In genomic region chr20:38008233-38008944, GRCh38 we compare ENCODE assay signal across 16 cellular contexts. TPM values are rescaled to one million over a fixed set of nuclear protein-coding genes. Genes with fewer than 3 reads are reported as not detected.
DNase-seq lines count a peak whose midpoint lies in the region; ATAC-seq and TF ChIP-seq lines count a peak whose summit lies in the region.
"Had no signal": no experiment of that assay in that cellular context is flagged by ENCODE, and none has a peak within 500 bp of the region (broad histone marks: within the 10 kb centered on the region; RNA-seq: fewer than 3 reads in every experiment).

No MANE protein-coding gene starts in this region.

- no peak overlapping the region for H3K4me3 Mint-ChIP-seq in glutamatergic neuron (ENCODE audit: unreplicated experiment)
- H3K4me3 Mint-ChIP-seq: B cell; CD8-positive, alpha-beta T cell had no signal

- H3K4me1 ChIP-seq in transverse colon: no peaks in the 10 kb centered on the region
- H3K4me1 ChIP-seq: BLaER1 treated with 17β-estradiol and CSF1 and Interleukin-3, amounts not matched to agents 10 nM and 100 nM had no signal

- no peak for TF ChIP-seq EP300 in transverse colon (IDR thresholded peaks at IDR 0.05; ENCODE audit: low read depth)

- H3K27me3 Mint-ChIP-seq in glutamatergic neuron (ENCODE audit: unreplicated experiment): peaks cover 5% of the 10 kb centered on the region
- H3K27me3 Mint-ChIP-seq: B cell had no signal

- ATAC-seq in activated naive CD4-positive, alpha-beta T cell treated with anti-CD3 and anti-CD28 coated beads, Interleukin-2, amount 50 U/mL, for 72 hours: peak in 1 of 2 donors; percentile 28
- no peak for ATAC-seq in GM18498 (IDR thresholded peaks at IDR 0.05; ENCODE audit: unreplicated experiment)
- ATAC-seq: CD8-positive, alpha-beta T cell; GM12878 had no signal

- peak overlapping the region; percentile 18 to 68 for H3K27ac Mint-ChIP-seq in activated naive CD4-positive, alpha-beta T cell treated with anti-CD3 and anti-CD28 coated beads, Interleukin-2, amount 50 U/mL, for 72 hours
- peak overlapping the region; percentile 85 for H3K27ac Mint-ChIP-seq in glutamatergic neuron (ENCODE audit: unreplicated experiment)
- H3K27ac Mint-ChIP-seq: B cell; CD8-positive, alpha-beta T cell had no signal

- H3K9me3 ChIP-seq in WERI-Rb-1 (ENCODE audit: severe bottlenecking) (no peaks in the 10 kb centered on the region), transverse colon (no peaks in the 10 kb centered on the region)
- H3K9me3 ChIP-seq: BLaER1 treated with 17β-estradiol and CSF1 and Interleukin-3, amounts not matched to agents 10 nM and 100 nM; HAP-1 had no signal

- TF ChIP-seq CTCF in WERI-Rb-1 (IDR thresholded peaks at IDR 0.05; ENCODE audit: low read depth, low read length) (no peak), glutamatergic neuron (IDR thresholded peaks at IDR 0.05; ENCODE audit: partially characterized antibody, unreplicated experiment) (no peak), transverse colon (IDR thresholded peaks at IDR 0.05) (no peak)

- intact Hi-C loops in transverse colon (cut with DNase I; ENCODE audit: low total_unique reads): no loop called here

- in situ Hi-C loops in transverse colon (cut with MboI; ENCODE audit: low pct_ligation_motif_present in 1 of 4, low pct_unique_long_range_greater_than_20kb in 1 of 4, low sequenced_read_pairs in 3 of 4): no loop called here

- peaks cover 25% of the 10 kb centered on the region for H3K4me1 Mint-ChIP-seq in glutamatergic neuron (ENCODE audit: low read depth, unreplicated experiment)
- H3K4me1 Mint-ChIP-seq: B cell had no signal

- no peak for DNase-seq in activated naive CD4-positive, alpha-beta T cell treated with anti-CD3 and anti-CD28 coated beads, Interleukin-2, amount 50 U/mL, for 72 hours (ENCODE audit: low spot score in 2 of 2)
- DNase-seq in activated naive CD4-positive, alpha-beta T cell treated with anti-CD3 and anti-CD28 coated beads, Interleukin-2, amount 50 U/mL, for 16 hours: no peak
- DNase-seq in WERI-Rb-1: no peak
- no peak for DNase-seq in glutamatergic neuron
- DNase-seq in NCI-H1417 treated with DMSO at 0.1 percent for 48 hours (lab: John Stamatoyannopoulos, UW): no peak
- no peak for DNase-seq in transverse colon
- DNase-seq: CD8-positive, alpha-beta T cell; DMS53; DND-41; EL; GM23248 had no signal

- TF ChIP-seq POLR2A in transverse colon (IDR thresholded peaks at IDR 0.05): no peak

- H3K36me3 Mint-ChIP-seq in activated naive CD4-positive, alpha-beta T cell treated with anti-CD3 and anti-CD28 coated beads, Interleukin-2, amount 50 U/mL, for 72 hours: peaks cover 15 to 44% of the 10 kb centered on the region in 2 donors
- H3K36me3 Mint-ChIP-seq in glutamatergic neuron (ENCODE audit: unreplicated experiment): no peaks in the 10 kb centered on the region

- no peaks in the 10 kb centered on the region for H3K9me3 Mint-ChIP-seq in activated naive CD4-positive, alpha-beta T cell treated with anti-CD3 and anti-CD28 coated beads, Interleukin-2, amount 50 U/mL, for 72 hours
- peaks cover 3% of the 10 kb centered on the region for H3K9me3 Mint-ChIP-seq in glutamatergic neuron (ENCODE audit: unreplicated experiment)
- H3K9me3 Mint-ChIP-seq: CD8-positive, alpha-beta T cell had no signal

- no peaks in the 10 kb centered on the region for H3K27me3 ChIP-seq in WERI-Rb-1 (ENCODE audit: insufficient read depth, low read depth, severe bottlenecking)
- H3K27me3 ChIP-seq in transverse colon: no peaks in the 10 kb centered on the region
- H3K27me3 ChIP-seq: BLaER1 treated with 17β-estradiol and CSF1 and Interleukin-3, amounts not matched to agents 10 nM and 100 nM had no signal

- H3K36me3 ChIP-seq in WERI-Rb-1 (peaks cover 73% of the 10 kb centered on the region), transverse colon (peaks cover 0 to 23% (median 5%) of the 10 kb centered on the region in 4 donors)

- 72 to 92% methylated on average over 4 to 5 of the region's 5 CpGs for WGBS in transverse colon (ENCODE audit: low coverage in 1 of 2), 2 donors

- peak overlapping the region; percentile 28; the same call in 1 of the 2 replicates for H3K27ac ChIP-seq in WERI-Rb-1
- no peak overlapping the region for H3K27ac ChIP-seq in transverse colon
- H3K27ac ChIP-seq: BLaER1 treated with 17β-estradiol and CSF1 and Interleukin-3, amounts not matched to agents 10 nM and 100 nM; GM23248 had no signal

- H3K4me3 ChIP-seq in WERI-Rb-1 (ENCODE audit: low read depth, low read length) (no peak overlapping the region), transverse colon (no peak overlapping the region)
- H3K4me3 ChIP-seq: BLaER1 treated with 17β-estradiol and CSF1 and Interleukin-3, amounts not matched to agents 10 nM and 100 nM; GM12878; GM23248; HAP-1 had no signal

RNA-seq across cellular contexts. Expression of gene TTI1, which starts 24.9 kb away (rescaled TPM):
- total RNA-seq in activated naive CD4-positive, alpha-beta T cell treated with anti-CD3 and anti-CD28 coated beads, Interleukin-2, amount 50 U/mL, for 72 hours: 10 to 100 TPM; 36.1 to 40.2 TPM
- total RNA-seq in glutamatergic neuron (ENCODE audit: unreplicated experiment) (22.9 TPM), transverse colon (10 to 100 TPM in 2 of 4 donors, 1 to 10 TPM in 2; 4.5 to 19.5 (median 9.4) TPM)

RNA-seq across cellular contexts. Expression of gene RPRD1B, which starts 25.2 kb away (rescaled TPM):
- total RNA-seq in activated naive CD4-positive, alpha-beta T cell treated with anti-CD3 and anti-CD28 coated beads, Interleukin-2, amount 50 U/mL, for 72 hours: 10 to 100 TPM; 40.2 to 44.0 TPM
- 29.2 TPM for total RNA-seq in glutamatergic neuron (ENCODE audit: unreplicated experiment)
- total RNA-seq in transverse colon: 10 to 100 TPM; 16.5 to 35.9 (median 21.0) TPM
